In the genomic region with DNA sequence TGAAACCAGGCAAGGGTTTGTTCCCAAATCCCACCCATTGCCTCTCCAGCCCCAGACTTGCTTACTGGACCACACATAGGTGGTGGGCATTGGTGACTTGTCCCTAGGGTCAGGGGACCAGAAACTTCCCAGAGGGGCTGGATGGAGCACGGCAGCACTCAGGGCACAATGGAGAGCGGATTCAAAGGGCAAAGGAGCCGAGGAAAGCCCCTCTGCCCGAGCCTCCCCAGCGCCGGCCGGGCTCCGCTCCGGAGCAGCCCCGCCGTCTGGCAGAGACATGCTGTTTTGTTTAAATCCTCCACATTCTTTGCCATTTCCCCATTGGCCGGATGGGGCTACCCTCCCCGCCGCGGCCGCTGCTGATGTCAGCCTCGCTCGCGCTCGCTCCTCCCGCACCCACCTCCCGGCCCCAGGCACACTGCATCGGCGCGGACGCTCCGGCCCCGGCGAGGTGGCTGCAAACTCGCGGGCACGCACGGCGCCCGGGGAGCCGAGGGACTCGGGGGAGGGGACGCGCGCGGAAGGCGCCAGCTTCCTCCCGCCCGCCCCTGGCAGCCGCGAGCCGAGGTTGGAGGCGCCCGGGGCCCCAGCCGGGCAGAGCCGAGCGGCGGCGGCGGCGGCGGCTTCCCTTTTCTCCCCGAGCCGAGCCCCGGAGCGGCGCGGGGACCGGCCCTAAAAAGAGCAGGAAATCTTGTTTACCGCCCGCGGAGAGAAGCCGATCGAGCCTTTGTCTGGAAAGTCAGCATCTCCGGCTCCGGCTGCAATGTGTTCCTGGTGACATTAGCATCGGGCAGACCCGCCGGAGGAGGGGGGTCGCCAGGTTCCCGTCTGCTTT, we compare ENCODE assay signal across 8 cellular contexts. TPM values are rescaled to one million over a fixed set of nuclear protein-coding genes. Genes with fewer than 3 reads are reported as not detected.
DNase-seq lines count a peak whose midpoint lies in the region; TF ChIP-seq lines count a peak whose summit lies in the region.

A gene (plus strand): TSS at position 390 of the 835 bp plus-strand sequence.

- peaks cover 17% of the 10 kb centered on the region for H3K4me1 ChIP-seq in OCI-LY1 (ENCODE audit: insufficient read depth, low read length, severe bottlenecking)

- H3F3A ChIP-seq in OCI-LY1 (ENCODE audit: insufficient read depth, low read length) = no peaks in the 10 kb centered on the region

- H3K36me3 ChIP-seq in OCI-LY1 (ENCODE audit: insufficient read depth, low read length) = no peaks in the 10 kb centered on the region

- peak within 1 kb of the TSS; percentile 58 for H2AFZ ChIP-seq in OCI-LY1 (ENCODE audit: low read length)

- H3K4me3 ChIP-seq in OCI-LY1 (ENCODE audit: low read depth, low read length, poor library complexity, severe bottlenecking) = peak within 1 kb of the TSS; percentile 87

- H3K4me2 ChIP-seq in OCI-LY1 (ENCODE audit: low read length) = peak within 1 kb of the TSS; percentile 97

- peak within 1 kb of the TSS; percentile 95 for H3K4me3 Mint-ChIP-seq in endothelial cell (ENCODE audit: unreplicated experiment)

- no peaks in the 10 kb centered on the region for H3K79me2 ChIP-seq in OCI-LY1 (ENCODE audit: insufficient read depth, low read length)

- no peaks in the 10 kb centered on the region for H3K9me3 ChIP-seq in OCI-LY1 (ENCODE audit: low read length)

- peak within 1 kb of the TSS; percentile 76 for H3K9ac ChIP-seq in OCI-LY1 (ENCODE audit: low read length)

- H3K36me3 Mint-ChIP-seq in endothelial cell (ENCODE audit: low read depth, unreplicated experiment) = peaks cover 9% of the 10 kb centered on the region

- no peaks in the 10 kb centered on the region for H3K9me3 Mint-ChIP-seq in endothelial cell (ENCODE audit: unreplicated experiment)

- TF ChIP-seq CTCF in GM20000 (IDR thresholded peaks at IDR 0.05; ENCODE audit: extremely low read depth, missing control alignments) = no peak
- TF ChIP-seq CTCF in OCI-LY1 (IDR thresholded peaks at IDR 0.05; ENCODE audit: low read length) = no peak; the same call in 1 of the 2 replicates
- no peak for TF ChIP-seq CTCF in endothelial cell (IDR thresholded peaks at IDR 0.05; ENCODE audit: unreplicated experiment)

- peaks cover 14% of the 10 kb centered on the region; the same call in 1 of the 2 replicates for H3K27me3 ChIP-seq in OCI-LY1 (ENCODE audit: insufficient read depth, low read length)

- DNase-seq in COLO829 (ENCODE audit: low spot score) = peak; percentile 64
- DNase-seq in GM20000 (ENCODE audit: low spot score) = peak; percentile 92
- peak; percentile 80 for DNase-seq in HT1080 (ENCODE audit: low read depth)
- peak; percentile 86 for DNase-seq in activated CD8-positive, alpha-beta memory T cell treated with anti-CD3 and anti-CD28 coated beads, Interleukin-2, amount 50 U/mL, for 4 hours
- DNase-seq in endothelial cell (ENCODE audit: low spot score) = peak; percentile 83
- DNase-seq in midbrain (lab: John Stamatoyannopoulos, UW) = peak; percentile 89
- peak; percentile 75 to 78 for DNase-seq in stimulated activated CD8-positive, alpha-beta memory T cell treated with anti-CD3 and anti-CD28 coated beads, Interleukin-2, amount 100 ng/mL, for 1 hour (ENCODE audit: low read depth in 2 of 2)

- H3K27ac ChIP-seq in OCI-LY1 (ENCODE audit: low read depth, low read length, poor library complexity, severe bottlenecking) = peak within 1 kb of the TSS; percentile 20

- no peaks in the 10 kb centered on the region for H4K20me1 ChIP-seq in OCI-LY1 (ENCODE audit: insufficient read depth, low read length)

- H3K27ac Mint-ChIP-seq in endothelial cell (ENCODE audit: unreplicated experiment) = peak within 1 kb of the TSS; percentile 93

- no peaks in the 10 kb centered on the region for H3K9me2 ChIP-seq in OCI-LY1 (ENCODE audit: low read depth, low read length)

- peaks cover 31% of the 10 kb centered on the region for H3K4me1 Mint-ChIP-seq in endothelial cell (ENCODE audit: unreplicated experiment)

- H3K27me3 Mint-ChIP-seq in endothelial cell (ENCODE audit: unreplicated experiment) = peaks cover 12% of the 10 kb centered on the region

RNA-seq across cellular contexts. Expression of the gene that starts here (rescaled TPM):
- total RNA-seq in HT1080 (2014; rRNA removed; shearing (Covaris generic)) = 2.8 and 6.4 TPM in 2 replicates
- 7.1 and 7.3 TPM in 2 replicates for polyA plus RNA-seq in HT1080 (2015; cell fraction: cytosol; rRNA removed)
- polyA plus RNA-seq in HT1080 (2015; cell fraction: nucleus; rRNA removed) = 4.7 and 5.5 TPM in 2 replicates
- 39.7 TPM for total RNA-seq in endothelial cell (ENCODE audit: unreplicated experiment)

Comparison
In these comparisons a context has a peak if more than half of its experiments do, and no peak if none do; other contexts are left out.
1. Peak in every context shown above with its lines: DNase-seq, H3K4me3 ChIP-seq and H3K27ac ChIP-seq.